Comparison of ENCODE assay signal across 15 cellular contexts in genomic region chr14:26966942-26967341, GRCh38.
A peak's percentile ranks its signal among the peaks of the same experiment; 100 is the strongest.
DNase-seq lines count a peak whose midpoint lies in the region; ATAC-seq, FAIRE-seq and TF ChIP-seq lines count a peak whose summit lies in the region.
"Had no signal": no experiment of that assay in that cellular context is flagged by ENCODE, and none has a peak within 500 bp of the region (broad histone marks: within the 10 kb centered on the region; RNA-seq: fewer than 3 reads in every experiment).

No MANE protein-coding gene starts in this region.

- H3K27ac ChIP-seq in pancreas, result no peak overlapping the region
- H3K27ac ChIP-seq: lower lobe of right lung, tibial artery had no signal

- peak; percentile 45 for DNase-seq in Ammon's horn (ENCODE audit: low spot score)
- DNase-seq in RPMI8226, result peak; percentile 3
- peak; percentile 54 for DNase-seq in fibroblast of villous mesenchyme (ENCODE audit: low read depth)
- no peak for DNase-seq in pancreas
- DNase-seq in NCI-H2196 (lab: John Stamatoyannopoulos, UW; ENCODE audit: unreplicated experiment), result no peak
- no peak for DNase-seq in OCI-M2 (lab: John Stamatoyannopoulos, UW; ENCODE audit: unreplicated experiment)
- DNase-seq in activated CD8-positive, alpha-beta memory T cell treated with anti-CD3 and anti-CD28 coated beads for 24 hours, result no peak
- DNase-seq: activated CD4-positive, alpha-beta T cell treated with anti-CD3 and anti-CD28 coated beads for 48 hours; activated T-cell treated with anti-CD3 and anti-CD28 coated beads, Interleukin-2, amount 50 U/mL, for 48 hours; lower lobe of right lung; NCI-H226; occipital lobe; stimulated activated CD4-positive, alpha-beta T cell treated with anti-CD3 and anti-CD28 coated beads, Interleukin-15, amount 100 ng/mL, for 24 hours had no signal

- intact Hi-C loops in pancreas (cut with DNase I), result no loop called here

- H3K27me3 ChIP-seq in pancreas, result peaks cover 0 to 5% (median 0%) of the 10 kb centered on the region in 4 donors
- H3K27me3 ChIP-seq: tibial artery had no signal

- H3K4me3 ChIP-seq in fibroblast of villous mesenchyme (ENCODE audit: low read depth, low read length) (no peak overlapping the region), pancreas (no peak overlapping the region)
- H3K4me3 ChIP-seq: lower lobe of right lung, tibial artery had no signal

- H3K9me3 ChIP-seq in pancreas, result no peaks in the 10 kb centered on the region
- H3K9me3 ChIP-seq: lower lobe of right lung, tibial artery had no signal

- ATAC-seq in pancreas, result peak in 3 of 4 donors; percentile 41 to 62 (median 60)
- ATAC-seq in GM18909 (IDR thresholded peaks at IDR 0.05; ENCODE audit: poor library complexity, unreplicated experiment), result no peak
- ATAC-seq: lower lobe of right lung had no signal

- no peaks in the 10 kb centered on the region for H3K4me1 ChIP-seq in pancreas
- H3K4me1 ChIP-seq: lower lobe of right lung, tibial artery had no signal

- 13 to 14% methylated on average over 3 of the region's 3 CpGs for whole genome bisulfite sequencing in pancreas, 2 donors

- H3K36me3 ChIP-seq in pancreas, result no peaks in the 10 kb centered on the region
- H3K36me3 ChIP-seq: lower lobe of right lung, tibial artery had no signal

- FAIRE-seq in pancreas (lab: Jason Lieb, UNC), result no peak

- TF ChIP-seq CTCF in fibroblast of villous mesenchyme (IDR thresholded peaks at IDR 0.05; ENCODE audit: insufficient read depth, low read depth, low read length) (no peak), pancreas (IDR thresholded peaks at IDR 0.05) (no peak)

Comparison
In these comparisons a context has a peak if more than half of its experiments do, and no peak if none do; other contexts are left out.
1. DNase-seq: peak in Ammon's horn (single experiment), RPMI8226 (single experiment) and fibroblast of villous mesenchyme (single experiment); none in pancreas (0 of 6), NCI-H2196 (single experiment), OCI-M2 (single experiment) and activated CD8-positive, alpha-beta memory T cell treated with anti-CD3 and anti-CD28 coated beads for 24 hours (single experiment).